20 cellular contexts compared by ENCODE assay signal in the genomic region with DNA sequence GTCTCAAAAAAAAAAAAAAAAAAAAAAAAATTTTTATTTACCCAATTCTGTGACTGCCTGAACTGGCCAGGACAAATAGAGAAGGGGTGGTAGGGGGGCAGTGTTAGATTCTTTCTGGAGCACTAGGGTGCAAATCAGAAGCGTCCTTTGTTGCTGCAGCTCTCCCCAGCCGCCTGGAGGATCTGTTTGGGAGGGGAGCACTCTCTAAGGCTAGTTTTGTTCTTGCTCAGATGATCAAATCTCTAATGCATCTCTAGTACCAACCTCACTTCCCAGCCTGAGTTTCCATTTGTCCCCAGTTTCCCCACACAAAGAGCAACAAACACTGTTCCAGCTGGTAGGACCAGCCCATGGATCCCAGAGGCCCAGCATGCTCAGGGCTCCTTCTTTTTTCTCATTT.
DNase-seq lines count a peak whose midpoint lies in the region; FAIRE-seq and TF ChIP-seq lines count a peak whose summit lies in the region.
"Had no signal": no experiment of that assay in that cellular context is flagged by ENCODE, and none has a peak within 500 bp of the region (broad histone marks: within the 10 kb centered on the region; RNA-seq: fewer than 3 reads in every experiment).

No MANE protein-coding gene starts in this region.

- H3K4me1 Mint-ChIP-seq in astrocyte (ENCODE audit: low read depth, unreplicated experiment) = peaks cover 27% of the 10 kb centered on the region
- H3K4me1 Mint-ChIP-seq: IgD-negative memory B cell had no signal

- H4K20me1 ChIP-seq in BLaER1 (peaks cover 26% of the 10 kb centered on the region), astrocyte (ENCODE audit: insufficient read depth, low read length) (no peaks in the 10 kb centered on the region)

- H3K27ac Mint-ChIP-seq in astrocyte (ENCODE audit: unreplicated experiment) = peak overlapping the region; percentile 41
- H3K27ac Mint-ChIP-seq: IgD-negative memory B cell had no signal

- no peaks in the 10 kb centered on the region for H3K9me3 Mint-ChIP-seq in astrocyte (ENCODE audit: unreplicated experiment)

- DNase-seq in astrocyte (ENCODE audit: low read depth) = no peak
- DNase-seq in mesendoderm = no peak
- DNase-seq in spleen = peak; percentile 14
- no peak for DNase-seq in stimulated activated CD4-positive, alpha-beta T cell treated with anti-CD3 and anti-CD28 coated beads, Interleukin-12 subunit alpha, Interleukin-12 subunit beta, amount 100 ng/mL, for 4 hours
- DNase-seq in activated CD4-positive, alpha-beta T cell treated with anti-CD3 and anti-CD28 coated beads for 4 hours = no peak
- DNase-seq in cerebellar nuclear complex (lab: John Stamatoyannopoulos, UW) = no peak
- no peak for DNase-seq in stimulated activated CD4-positive, alpha-beta T cell treated with anti-CD3 and anti-CD28 coated beads, Interleukin-1b, Interleukin-23, amount 100 ng/mL, for 48 hours
- DNase-seq: DMS 273 treated with DMSO at 0.1 percent for 48 hours, H7, Kasumi-1, MM.1S, NCI-H1092 treated with DMSO at 0.1 percent for 48 hours, NCI-H1694, NCI-H2227 treated with DMSO at 0.1 percent for 48 hours, NCI-H524 treated with DMSO at 0.1 percent for 48 hours, SHP77 had no signal

- intact Hi-C loops in spleen (cut with DNase I; ENCODE audit: low total_unique reads) = no loop called here

- H3K9me3 ChIP-seq in BLaER1 (no peaks in the 10 kb centered on the region), astrocyte (ENCODE audit: insufficient read depth, low read depth, low read length) (no peaks in the 10 kb centered on the region), spleen (no peaks in the 10 kb centered on the region)
- H3K9me3 ChIP-seq: Peyer's patch had no signal

- no peak overlapping the region for H2BK15ac ChIP-seq in mesendoderm (replicated peaks; ENCODE audit: low read depth)

- H3K4me1 ChIP-seq in BLaER1 = peaks cover 23% of the 10 kb centered on the region
- peaks cover 6% of the 10 kb centered on the region for H3K4me1 ChIP-seq in astrocyte (ENCODE audit: insufficient read depth, low read length)
- peaks cover 3% of the 10 kb centered on the region for H3K4me1 ChIP-seq in mesendoderm (ENCODE audit: control insufficient read depth, low read depth, low read length)
- H3K4me1 ChIP-seq in spleen = no peaks in the 10 kb centered on the region
- H3K4me1 ChIP-seq: Peyer's patch had no signal

- H3K27me3 Mint-ChIP-seq in astrocyte (ENCODE audit: low read depth, unreplicated experiment) = no peaks in the 10 kb centered on the region
- H3K27me3 Mint-ChIP-seq: IgD-negative memory B cell had no signal

- H3K4ac ChIP-seq in mesendoderm (ENCODE audit: low read depth, low read length) = peak overlapping the region; percentile 18

- H3K79me1 ChIP-seq in mesendoderm (ENCODE audit: low read length) = no peaks in the 10 kb centered on the region

- H2BK5ac ChIP-seq in mesendoderm (ENCODE audit: low read length) = no peak overlapping the region

- no peak overlapping the region for H3K56ac ChIP-seq in mesendoderm (ENCODE audit: low read length)

- no peak for TF ChIP-seq CTCF in astrocyte (IDR thresholded peaks at IDR 0.05; ENCODE audit: insufficient read depth, low read depth, low read length)
- no peak for TF ChIP-seq CTCF in spleen (IDR thresholded peaks at IDR 0.05 in 8 of 11, conservative IDR thresholded peaks at IDR 0.05 in 3 of 11)

- H3K4me3 Mint-ChIP-seq in astrocyte (ENCODE audit: unreplicated experiment) = no peak overlapping the region
- H3K4me3 Mint-ChIP-seq: IgD-negative memory B cell had no signal

- H3K27ac ChIP-seq in BLaER1 = no peak overlapping the region
- H3K27ac ChIP-seq in astrocyte (ENCODE audit: low read depth, low read length) = no peak overlapping the region
- no peak overlapping the region for H3K27ac ChIP-seq in mesendoderm (ENCODE audit: low read depth, low read length)
- H3K27ac ChIP-seq in spleen = no peak overlapping the region
- H3K27ac ChIP-seq: C4-2B, Peyer's patch had no signal

- H4K8ac ChIP-seq in mesendoderm (ENCODE audit: low read depth, low read length) = no peak overlapping the region

- no CpG with 5 or more reads among the region's 2 CpGs for WGBS in mesendoderm (ENCODE audit: extremely low coverage, insufficient coverage, low lambda C conversion rate)
- 61 to 96% (median 93%) methylated on average over 2 of the region's 2 CpGs for WGBS in spleen, 5 donors

- peaks cover under 1% of the 10 kb centered on the region for H3K36me3 Mint-ChIP-seq in astrocyte (ENCODE audit: low read depth, unreplicated experiment)
- H3K36me3 Mint-ChIP-seq: IgD-negative memory B cell had no signal

- peak overlapping the region; percentile 5 for H3K18ac ChIP-seq in mesendoderm (ENCODE audit: low read length)

- H2AFZ ChIP-seq in astrocyte (ENCODE audit: low read depth, low read length) = no peak overlapping the region

- H3K36me3 ChIP-seq in BLaER1 (peaks cover 27% of the 10 kb centered on the region; the same call in 1 of the 2 replicates), astrocyte (ENCODE audit: insufficient read depth, low read length) (no peaks in the 10 kb centered on the region), mesendoderm (ENCODE audit: control insufficient read depth, insufficient read depth, low read length) (no peaks in the 10 kb centered on the region), spleen (no peaks in the 10 kb centered on the region)

- peak overlapping the region; percentile 69 for H3K4me2 ChIP-seq in BLaER1
- no peak overlapping the region for H3K4me2 ChIP-seq in astrocyte (ENCODE audit: low read length)
- H3K4me2 ChIP-seq in mesendoderm (ENCODE audit: low read length) = no peak overlapping the region

- no peak overlapping the region for H3K23ac ChIP-seq in mesendoderm (ENCODE audit: low read length)

- H3K9ac ChIP-seq in BLaER1 = no peak overlapping the region
- no peak overlapping the region for H3K9ac ChIP-seq in astrocyte (ENCODE audit: low read length)
- no peak overlapping the region for H3K9ac ChIP-seq in mesendoderm (ENCODE audit: low read length)

- no peak for TF ChIP-seq POLR2A in spleen (IDR thresholded peaks at IDR 0.05)

- FAIRE-seq in astrocyte (lab: Jason Lieb, UNC) = no peak

- H2AK5ac ChIP-seq in mesendoderm (ENCODE audit: low read length) = no peak overlapping the region

- H3K79me2 ChIP-seq in astrocyte (ENCODE audit: insufficient read depth, low read length) = no peaks in the 10 kb centered on the region
- H3K79me2 ChIP-seq in mesendoderm (ENCODE audit: control insufficient read depth, insufficient read depth, low read length) = no peaks in the 10 kb centered on the region

- no peak overlapping the region for H2BK120ac ChIP-seq in mesendoderm (ENCODE audit: low read depth, low read length)

- H3K27me3 ChIP-seq in BLaER1 (no peaks in the 10 kb centered on the region), astrocyte (ENCODE audit: insufficient read depth, low read length) (no peaks in the 10 kb centered on the region), mesendoderm (ENCODE audit: insufficient read depth, low read length, poor library complexity) (no peaks in the 10 kb centered on the region), spleen (replicated peaks in 1 of 7) (no peaks in the 10 kb centered on the region)
- H3K27me3 ChIP-seq: Peyer's patch had no signal

- H3K4me3 ChIP-seq in BLaER1 (no peak overlapping the region), astrocyte (ENCODE audit: insufficient read depth, low read depth, low read length) (no peak overlapping the region), mesendoderm (ENCODE audit: low read length) (no peak overlapping the region), spleen (no peak overlapping the region)
- H3K4me3 ChIP-seq: Peyer's patch had no signal

- H4K5ac ChIP-seq in mesendoderm (ENCODE audit: low read length) = no peak overlapping the region
